ENCODE assay signal across 16 cellular contexts in genomic region chr10:51744235-51744634, GRCh38.
"Had no signal": no experiment of that assay in that cellular context is flagged by ENCODE, and none has a peak within 500 bp of the region (broad histone marks: within the 10 kb centered on the region; RNA-seq: fewer than 3 reads in every experiment).

No MANE protein-coding gene starts in this region.

- H3K36me3 ChIP-seq: gastroesophageal sphincter, right lobe of liver had no signal

- H3K4me3 ChIP-seq: body of pancreas, gastroesophageal sphincter, psoas muscle, right lobe of liver had no signal

- ATAC-seq: activated naive CD4-positive, alpha-beta T cell treated with anti-CD3 and anti-CD28 coated beads, Interleukin-2, amount 50 U/mL, for 72 hours; body of pancreas; gastroesophageal sphincter; left lobe of liver; psoas muscle; right lobe of liver had no signal

- H3K27me3 ChIP-seq: body of pancreas, gastroesophageal sphincter, right lobe of liver had no signal

- H3K27ac ChIP-seq: body of pancreas, epithelial cell of prostate, gastroesophageal sphincter, psoas muscle, right lobe of liver had no signal

- H3K9me3 ChIP-seq: body of pancreas, gastroesophageal sphincter, psoas muscle, right lobe of liver had no signal

- DNase-seq: activated B cell treated with CpG ODN at 0.5 μM for 24 hours; activated CD4-positive, alpha-beta T cell treated with anti-CD3 and anti-CD28 coated beads, Interleukin-2, amount 10 ng/mL, durations not matched to agents 7 days and 5 days; amniotic stem cell; body of pancreas; cortex of kidney; effector CD8-positive, alpha-beta T cell; islet precursor cell; psoas muscle; right lobe of liver; stimulated activated CD4-positive, alpha-beta T cell treated with anti-CD3 and anti-CD28 coated beads, Interleukin-12 subunit alpha, Interleukin-12 subunit beta, amount 100 ng/mL, for 4 hours; stimulated activated naive CD4-positive, alpha-beta T cell; trophoblast cell had no signal

- H3K4me1 ChIP-seq: body of pancreas, psoas muscle, right lobe of liver had no signal
